Comparison of ENCODE assay signal across 25 cellular contexts in the genomic region with DNA sequence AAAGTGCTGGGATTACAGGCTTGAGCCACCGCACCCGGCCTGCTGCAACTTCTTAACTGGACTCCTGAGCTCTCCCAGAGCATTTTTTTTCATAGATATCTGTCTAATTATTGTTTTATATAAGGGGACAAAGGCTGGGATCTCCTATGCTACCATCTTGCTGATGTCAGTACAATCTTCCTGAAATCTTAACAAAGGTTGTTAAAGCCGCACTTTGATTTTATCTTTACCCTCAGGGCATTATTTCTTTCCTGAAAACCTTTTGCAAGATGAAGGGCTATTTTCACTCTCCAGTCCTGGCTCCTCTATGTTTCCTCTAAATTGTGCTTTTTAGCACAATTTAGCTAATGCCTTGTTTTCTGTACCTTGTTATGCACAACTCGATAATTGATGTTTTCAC.
DNase-seq lines count a peak whose midpoint lies in the region; ATAC-seq and TF ChIP-seq lines count a peak whose summit lies in the region.
"Had no signal": no experiment of that assay in that cellular context is flagged by ENCODE, and none has a peak within 500 bp of the region (broad histone marks: within the 10 kb centered on the region; RNA-seq: fewer than 3 reads in every experiment).

No MANE protein-coding gene starts in this region.

- H3K9me3 ChIP-seq in Caco-2 (no peaks in the 10 kb centered on the region), PC-9 (ENCODE audit: insufficient read depth, low read depth) (no peaks in the 10 kb centered on the region)
- H3K9me3 ChIP-seq: A549, BLaER1, MG63 had no signal

- H2AFZ ChIP-seq in PC-9, result no peak overlapping the region
- H2AFZ ChIP-seq: GM23248 had no signal

- POLR2A ChIA-PET in activated CD8-positive, alpha-beta T cell treated with anti-CD3 and anti-CD28 coated beads for 36 hours (lab: Charles Lee), result interaction anchor here (1.8 kb wide), 1 partner anchor 101 kb away, joined by 11 read pairs; no protein-coding TSS in a partner anchor
- POLR2A ChIA-PET in activated CD8-positive, alpha-beta T cell treated with anti-CD3 and anti-CD28 coated beads, Interleukin-2, amount 10 ng/mL, durations not matched to agents 7 days and 5 days (lab: Charles Lee), result no interaction called here
- POLR2A ChIA-PET in Caco-2 (lab: Charles Lee) (interaction anchor here (0.7 kb wide), 2 partner anchors 21 to 102 kb away, joined by 3 to 6 read pairs; no protein-coding TSS in a partner anchor), PC-9 (lab: Charles Lee; ENCODE audit: unreplicated experiment) (interaction anchor here (0.9 kb wide), 1 partner anchor 1143 kb away, joined by 8 read pairs; no protein-coding TSS in a partner anchor)

- no peak overlapping the region for H3K27ac ChIP-seq in PC-9
- H3K27ac ChIP-seq: A549, BLaER1, GM23248 had no signal

- ATAC-seq in activated CD8-positive, alpha-beta T cell treated with anti-CD3 and anti-CD28 coated beads for 36 hours, result no peak
- ATAC-seq in activated CD8-positive, alpha-beta T cell treated with anti-CD3 and anti-CD28 coated beads, Interleukin-2, amount 10 ng/mL, durations not matched to agents 7 days and 5 days, result no peak
- ATAC-seq: A549 had no signal

- no peaks in the 10 kb centered on the region for H3K9me3 Mint-ChIP-seq in activated CD8-positive, alpha-beta T cell treated with anti-CD3 and anti-CD28 coated beads for 36 hours
- H3K9me3 Mint-ChIP-seq in activated CD8-positive, alpha-beta T cell treated with anti-CD3 and anti-CD28 coated beads, Interleukin-2, amount 10 ng/mL, durations not matched to agents 7 days and 5 days (ENCODE audit: insufficient read depth), result no peaks in the 10 kb centered on the region
- no peaks in the 10 kb centered on the region for H3K9me3 Mint-ChIP-seq in Caco-2 (ENCODE audit: unreplicated experiment)
- no peaks in the 10 kb centered on the region for H3K9me3 Mint-ChIP-seq in activated naive CD8-positive, alpha-beta T cell treated with anti-CD3 and anti-CD28 coated beads for 36 hours
- H3K9me3 Mint-ChIP-seq: CD4-positive, alpha-beta memory T cell had no signal

- H3K36me3 Mint-ChIP-seq in activated CD8-positive, alpha-beta T cell treated with anti-CD3 and anti-CD28 coated beads for 36 hours (ENCODE audit: low read depth), result no peaks in the 10 kb centered on the region
- H3K36me3 Mint-ChIP-seq in activated CD8-positive, alpha-beta T cell treated with anti-CD3 and anti-CD28 coated beads, Interleukin-2, amount 10 ng/mL, durations not matched to agents 7 days and 5 days (ENCODE audit: low read depth), result no peaks in the 10 kb centered on the region
- H3K36me3 Mint-ChIP-seq in Caco-2 (ENCODE audit: insufficient read depth, unreplicated experiment), result no peaks in the 10 kb centered on the region
- no peaks in the 10 kb centered on the region for H3K36me3 Mint-ChIP-seq in activated naive CD8-positive, alpha-beta T cell treated with anti-CD3 and anti-CD28 coated beads for 36 hours
- H3K36me3 Mint-ChIP-seq: CD4-positive, alpha-beta memory T cell had no signal

- peaks cover 12% of the 10 kb centered on the region; the same call in 1 of the 2 replicates for H3F3A ChIP-seq in PC-9 (ENCODE audit: insufficient read depth, low read depth)

- H3K4me1 Mint-ChIP-seq in activated CD8-positive, alpha-beta T cell treated with anti-CD3 and anti-CD28 coated beads for 36 hours (ENCODE audit: low read depth), result peaks cover 17% of the 10 kb centered on the region
- H3K4me1 Mint-ChIP-seq in activated CD8-positive, alpha-beta T cell treated with anti-CD3 and anti-CD28 coated beads, Interleukin-2, amount 10 ng/mL, durations not matched to agents 7 days and 5 days (ENCODE audit: low read depth), result peaks cover 8% of the 10 kb centered on the region
- peaks cover 36% of the 10 kb centered on the region for H3K4me1 Mint-ChIP-seq in Caco-2 (ENCODE audit: low read depth, unreplicated experiment)
- H3K4me1 Mint-ChIP-seq in activated naive CD8-positive, alpha-beta T cell treated with anti-CD3 and anti-CD28 coated beads for 36 hours, result peaks cover 21% of the 10 kb centered on the region

- H3K79me2 ChIP-seq in PC-9 (ENCODE audit: low read depth), result no peaks in the 10 kb centered on the region

- BruUV-seq in Caco-2 (replicated peaks; lab: Mats Ljungman, UMichigan), result no TSS peak
- BruUV-seq in PC-9 (replicated peaks; lab: Mats Ljungman, UMichigan), result no TSS peak

- H3K4me3 ChIP-seq in Caco-2 (ENCODE audit: low read depth, low read length), result no peak overlapping the region
- no peak overlapping the region for H3K4me3 ChIP-seq in PC-9
- H3K4me3 ChIP-seq: A549, BLaER1, GM12878, GM23248, MG63 had no signal

- H4K20me1 ChIP-seq in PC-9 (ENCODE audit: insufficient read depth), result no peaks in the 10 kb centered on the region
- H4K20me1 ChIP-seq: BLaER1 had no signal

- peak overlapping the region; percentile 88 for H3K27ac Mint-ChIP-seq in activated CD8-positive, alpha-beta T cell treated with anti-CD3 and anti-CD28 coated beads for 36 hours
- no peak overlapping the region for H3K27ac Mint-ChIP-seq in activated CD8-positive, alpha-beta T cell treated with anti-CD3 and anti-CD28 coated beads, Interleukin-2, amount 10 ng/mL, durations not matched to agents 7 days and 5 days
- peak overlapping the region; percentile 50 for H3K27ac Mint-ChIP-seq in Caco-2 (ENCODE audit: unreplicated experiment)
- H3K27ac Mint-ChIP-seq in activated naive CD8-positive, alpha-beta T cell treated with anti-CD3 and anti-CD28 coated beads for 36 hours, result peak overlapping the region; percentile 79

- intact Hi-C loops in activated CD8-positive, alpha-beta T cell treated with anti-CD3 and anti-CD28 coated beads for 36 hours (cut with micrococcal nuclease), result no loop called here
- intact Hi-C loops in Caco-2 (cut with micrococcal nuclease; ENCODE audit: unreplicated experiment), result no loop called here
- intact Hi-C loops in PC-9 (cut with micrococcal nuclease; ENCODE audit: unreplicated experiment), result no loop called here

- H3K4me1 ChIP-seq in Caco-2 (peaks cover 30% of the 10 kb centered on the region), PC-9 (replicated peaks; ENCODE audit: insufficient read depth) (peaks cover 32% of the 10 kb centered on the region)
- H3K4me1 ChIP-seq: A549, BLaER1 had no signal

- no peaks in the 10 kb centered on the region for H3K9me2 ChIP-seq in PC-9 (ENCODE audit: insufficient read depth)

- H3K36me3 ChIP-seq in Caco-2 (ENCODE audit: control insufficient read depth, insufficient read depth, low read length), result no peaks in the 10 kb centered on the region
- H3K36me3 ChIP-seq in PC-9 (ENCODE audit: low read depth), result no peaks in the 10 kb centered on the region
- H3K36me3 ChIP-seq: BLaER1, MG63 had no signal

- CTCF ChIA-PET in activated CD8-positive, alpha-beta T cell treated with anti-CD3 and anti-CD28 coated beads for 36 hours (lab: Charles Lee), result interaction anchor here (1.2 to 4.9 kb wide), 3 partner anchors 12 to 766 kb away, joined by 3 to 27 read pairs (median 4); no protein-coding TSS in a partner anchor
- CTCF ChIA-PET in activated CD8-positive, alpha-beta T cell treated with anti-CD3 and anti-CD28 coated beads, Interleukin-2, amount 10 ng/mL, durations not matched to agents 7 days and 5 days (lab: Charles Lee), result interaction anchor here (1.3 to 4.0 kb wide), 3 partner anchors 10 to 53 kb away, joined by 5 to 22 read pairs (median 5); no protein-coding TSS in a partner anchor
- CTCF ChIA-PET in Caco-2 (lab: Charles Lee), result interaction anchor here (0.6 to 1.9 kb wide), 3 partner anchors 12 to 430 kb away, joined by 3 to 6 read pairs (median 3); no protein-coding TSS in a partner anchor
- CTCF ChIA-PET in PC-9 (lab: Charles Lee), result interaction anchor here (0.5 to 1.6 kb wide), 5 partner anchors 8 to 688 kb away, joined by 3 to 8 read pairs (median 4); no protein-coding TSS in a partner anchor

- no peak for DNase-seq in activated CD8-positive, alpha-beta T cell treated with anti-CD3 and anti-CD28 coated beads for 36 hours
- no peak for DNase-seq in activated CD8-positive, alpha-beta T cell treated with anti-CD3 and anti-CD28 coated beads, Interleukin-2, amount 10 ng/mL, durations not matched to agents 7 days and 5 days
- DNase-seq in Caco-2 (no peak), PC-9 (peak in 1 of 2 experiments; percentile 49), mucosa of gallbladder (ENCODE audit: low spot score) (no peak), dedifferentiated amniotic fluid mesenchymal stem cell (ENCODE audit: extremely low spot score) (no peak), Ammon's horn (ENCODE audit: low spot score) (no peak)
- no peak for DNase-seq in activated naive CD8-positive, alpha-beta T cell treated with anti-CD3 and anti-CD28 coated beads for 36 hours
- DNase-seq: Calu3; CD4-positive, alpha-beta memory T cell; DMS53; EL; GM23248; HCEC 1CT; IMR-90; Karpas-422; MG63; NCI-H1048; NCI-H1436 treated with DMSO at 0.1 percent for 48 hours; NCI-H2029 treated with DMSO at 0.1 percent for 48 hours; NCI-H2171; NCI-H526 had no signal

- H3K4me3 Mint-ChIP-seq in activated CD8-positive, alpha-beta T cell treated with anti-CD3 and anti-CD28 coated beads for 36 hours, result peak overlapping the region; percentile 31
- H3K4me3 Mint-ChIP-seq in activated CD8-positive, alpha-beta T cell treated with anti-CD3 and anti-CD28 coated beads, Interleukin-2, amount 10 ng/mL, durations not matched to agents 7 days and 5 days, result no peak overlapping the region
- no peak overlapping the region for H3K4me3 Mint-ChIP-seq in Caco-2 (ENCODE audit: unreplicated experiment)
- H3K4me3 Mint-ChIP-seq in activated naive CD8-positive, alpha-beta T cell treated with anti-CD3 and anti-CD28 coated beads for 36 hours, result no peak overlapping the region
- H3K4me3 Mint-ChIP-seq: CD4-positive, alpha-beta memory T cell had no signal

- H3K27me3 Mint-ChIP-seq in activated CD8-positive, alpha-beta T cell treated with anti-CD3 and anti-CD28 coated beads for 36 hours, result peaks cover 4% of the 10 kb centered on the region
- peaks cover 5% of the 10 kb centered on the region for H3K27me3 Mint-ChIP-seq in activated CD8-positive, alpha-beta T cell treated with anti-CD3 and anti-CD28 coated beads, Interleukin-2, amount 10 ng/mL, durations not matched to agents 7 days and 5 days (ENCODE audit: low read depth)
- H3K27me3 Mint-ChIP-seq in Caco-2 (ENCODE audit: insufficient read depth, unreplicated experiment), result no peaks in the 10 kb centered on the region
- H3K27me3 Mint-ChIP-seq in activated naive CD8-positive, alpha-beta T cell treated with anti-CD3 and anti-CD28 coated beads for 36 hours, result no peaks in the 10 kb centered on the region
- H3K27me3 Mint-ChIP-seq: CD4-positive, alpha-beta memory T cell had no signal

- H3K27me3 ChIP-seq in Caco-2 (replicated peaks; ENCODE audit: control insufficient read depth, insufficient read depth, low read length) (no peaks in the 10 kb centered on the region), PC-9 (ENCODE audit: insufficient read depth, low read depth) (no peaks in the 10 kb centered on the region)
- H3K27me3 ChIP-seq: BLaER1, MG63 had no signal

- H3K4me2 ChIP-seq in PC-9, result 0 out of 2 replicates have a peak overlapping the region, but pooled peaks have one; percentile 1
- H3K4me2 ChIP-seq: A549, BLaER1 had no signal

- TF ChIP-seq CTCF in activated CD8-positive, alpha-beta T cell treated with anti-CD3 and anti-CD28 coated beads for 36 hours (IDR thresholded peaks at IDR 0.05), result no peak
- TF ChIP-seq CTCF in Caco-2 (IDR thresholded peaks at IDR 0.05; ENCODE audit: insufficient read depth in 1 of 2, low read depth in 1 of 2, low read length in 1 of 2, severe bottlenecking in 1 of 2, unreplicated experiment in 1 of 2) (no peak), PC-9 (conservative IDR thresholded peaks at IDR 0.05) (no peak)
